ENCODE assay signal across 10 cellular contexts in the genomic region with DNA sequence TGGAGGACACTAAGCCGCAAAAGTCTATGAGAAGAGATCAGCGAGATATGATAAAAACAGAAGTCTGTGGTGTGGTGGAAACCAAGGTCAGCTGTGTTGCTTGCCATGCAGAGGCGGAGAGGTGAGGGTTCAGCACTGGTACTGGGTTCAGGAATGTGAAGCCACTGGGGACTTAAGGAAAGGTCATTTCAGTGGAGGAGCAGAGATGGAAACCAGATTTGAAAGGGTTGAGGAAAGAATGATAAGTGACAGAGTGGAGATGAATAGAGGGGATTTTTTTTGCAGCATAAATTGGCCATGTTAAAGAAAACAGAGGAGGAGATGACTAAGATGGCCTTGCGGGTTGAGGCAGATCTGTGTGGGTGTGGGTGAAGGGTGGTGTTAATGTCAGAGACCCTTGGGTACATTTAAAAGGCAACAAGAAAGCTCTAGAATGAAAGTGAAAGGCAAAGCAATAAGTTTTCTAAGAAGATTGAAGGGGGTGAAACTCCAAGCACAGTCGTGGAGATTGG.
DNase-seq lines count a peak whose midpoint lies in the region; ATAC-seq and TF ChIP-seq lines count a peak whose summit lies in the region.
"Had no signal": no experiment of that assay in that cellular context is flagged by ENCODE, and none has a peak within 500 bp of the region (broad histone marks: within the 10 kb centered on the region; RNA-seq: fewer than 3 reads in every experiment).

No MANE protein-coding gene starts in this region.

- POLR2A ChIA-PET in PC-3 (lab: Charles Lee; ENCODE audit: unreplicated experiment): no interaction called here

- H3K4me3 ChIP-seq in SJCRH30: no peak overlapping the region
- no peak overlapping the region for H3K4me3 ChIP-seq in PC-3 (ENCODE audit: low read length)
- H3K4me3 ChIP-seq in aorta (ENCODE audit: low read length in 2 of 2): no peak overlapping the region
- H3K4me3 ChIP-seq: ovary had no signal

- TF ChIP-seq CTCF in PC-3 (conservative IDR thresholded peaks at IDR 0.05; ENCODE audit: low read depth, low read length): no peak

- WGBS in aorta, 2 donors: 65 to 75% methylated on average over 5 of the region's 5 CpGs

- no peaks in the 10 kb centered on the region for H3K36me3 Mint-ChIP-seq in stimulated activated naive B cell treated with anti-CD40 and anti-IgM and Interleukin-4, amounts not matched to agents 10 μg/mL and 1 μg/mL and 100 μg/mL, for 72 hours

- ATAC-seq in HG02588 (IDR thresholded peaks at IDR 0.05; ENCODE audit: unreplicated experiment) (peak; percentile 74), PC-3 (no peak), aorta (ENCODE audit: low FRiP score) (no peak), GM19467 (IDR thresholded peaks at IDR 0.05; ENCODE audit: unreplicated experiment) (no peak)
- ATAC-seq in stimulated activated naive B cell treated with anti-CD40 and anti-IgM and Interleukin-4, amounts not matched to agents 10 μg/mL and 1 μg/mL and 100 μg/mL, for 72 hours (replicated peaks): peak; percentile 50 to 80

- intact Hi-C loops in PC-3 (cut with micrococcal nuclease): no loop called here
- intact Hi-C loops in aorta (cut with DNase I): loop anchor here in 1 of 2 donors (10.0 kb wide), 1 partner anchor 215 kb away; no protein-coding TSS in a partner anchor

- H3K4me3 Mint-ChIP-seq in stimulated activated naive B cell treated with anti-CD40 and anti-IgM and Interleukin-4, amounts not matched to agents 10 μg/mL and 1 μg/mL and 100 μg/mL, for 72 hours: no peak overlapping the region

- H3K9me3 ChIP-seq in SJCRH30 (replicated peaks) (no peaks in the 10 kb centered on the region), PC-3 (ENCODE audit: low read length) (no peaks in the 10 kb centered on the region), aorta (ENCODE audit: control insufficient read depth, low read length) (no peaks in the 10 kb centered on the region)
- H3K9me3 ChIP-seq: ovary had no signal

- H3K9me3 Mint-ChIP-seq in stimulated activated naive B cell treated with anti-CD40 and anti-IgM and Interleukin-4, amounts not matched to agents 10 μg/mL and 1 μg/mL and 100 μg/mL, for 72 hours: peaks cover 2 to 4% of the 10 kb centered on the region in 2 donors

- no peak overlapping the region for H3K9ac ChIP-seq in PC-3 (ENCODE audit: low read length)

- BruUV-seq in PC-3 (replicated peaks; lab: Mats Ljungman, UMichigan): no TSS peak

- peak overlapping the region; percentile 82 for H3K27ac ChIP-seq in SJCRH30
- no peak overlapping the region for H3K27ac ChIP-seq in PC-3 (ENCODE audit: low read length)
- H3K27ac ChIP-seq in aorta (ENCODE audit: low read depth in 1 of 2, low read length in 2 of 2): no peak overlapping the region
- H3K27ac ChIP-seq: ovary had no signal

- H4K20me1 ChIP-seq in PC-3 (ENCODE audit: low read length): no peaks in the 10 kb centered on the region

- no peaks in the 10 kb centered on the region for H3F3A ChIP-seq in PC-3 (ENCODE audit: low read length, unreplicated experiment)

- H3K27me3 ChIP-seq in SJCRH30 (no peaks in the 10 kb centered on the region), PC-3 (ENCODE audit: low read length) (no peaks in the 10 kb centered on the region), aorta (ENCODE audit: control insufficient read depth in 1 of 2, insufficient read depth in 2 of 2, low read length in 1 of 2) (no peaks in the 10 kb centered on the region)
- H3K27me3 ChIP-seq: ovary had no signal

- H3K79me2 ChIP-seq in PC-3 (ENCODE audit: low read length): no peaks in the 10 kb centered on the region

- DNase-seq in activated T-cell treated with anti-CD3 and anti-CD28 coated beads for 24 hours (ENCODE audit: low read depth) (peak; percentile 10), activated T-cell treated with anti-CD3 and anti-CD28 coated beads for 4 hours (no peak), SJCRH30 (peak in 1 of 2 experiments; percentile 34), PC-3 (no peak), aorta (no peak)
- DNase-seq in stimulated activated naive B cell treated with anti-CD40 and anti-IgM and Interleukin-4, amounts not matched to agents 10 μg/mL and 1 μg/mL and 100 μg/mL, for 72 hours: no peak
- DNase-seq: activated CD4-positive, alpha-beta T cell treated with anti-CD3 and anti-CD28 coated beads, Interleukin-2, amount 50 U/mL, for 1 hour; ovary had no signal

- no peak overlapping the region for H2AFZ ChIP-seq in PC-3 (ENCODE audit: low read length)

- CTCF ChIA-PET in PC-3 (lab: Charles Lee): no interaction called here

- H3K4me2 ChIP-seq in PC-3 (ENCODE audit: low read length): no peak overlapping the region

- H3K27me3 Mint-ChIP-seq in stimulated activated naive B cell treated with anti-CD40 and anti-IgM and Interleukin-4, amounts not matched to agents 10 μg/mL and 1 μg/mL and 100 μg/mL, for 72 hours: peaks cover 0 to 16% of the 10 kb centered on the region in 2 donors

- H3K4me1 ChIP-seq in SJCRH30 (peaks cover 33% of the 10 kb centered on the region), PC-3 (ENCODE audit: insufficient read depth, low read length) (no peaks in the 10 kb centered on the region), aorta (ENCODE audit: control insufficient read depth in 1 of 2, insufficient read depth in 2 of 2, low read length in 2 of 2) (no peaks in the 10 kb centered on the region)

- no peaks in the 10 kb centered on the region for H3K9me2 ChIP-seq in PC-3 (replicated peaks; ENCODE audit: low read length)

- no peaks in the 10 kb centered on the region for H3K36me3 ChIP-seq in SJCRH30
- H3K36me3 ChIP-seq in PC-3 (ENCODE audit: low read depth, low read length): no peaks in the 10 kb centered on the region
- no peaks in the 10 kb centered on the region for H3K36me3 ChIP-seq in aorta (ENCODE audit: control insufficient read depth in 1 of 2, insufficient read depth in 2 of 2, low read length in 1 of 2)
- H3K36me3 ChIP-seq: ovary had no signal

- peaks cover 0 to 4% of the 10 kb centered on the region in 2 donors for H3K4me1 Mint-ChIP-seq in stimulated activated naive B cell treated with anti-CD40 and anti-IgM and Interleukin-4, amounts not matched to agents 10 μg/mL and 1 μg/mL and 100 μg/mL, for 72 hours

- H3K27ac Mint-ChIP-seq in stimulated activated naive B cell treated with anti-CD40 and anti-IgM and Interleukin-4, amounts not matched to agents 10 μg/mL and 1 μg/mL and 100 μg/mL, for 72 hours: no peak overlapping the region

Comparison
In these comparisons a context has a peak if more than half of its experiments do, and no peak if none do; other contexts are left out.
1. ATAC-seq: peak in HG02588 (single experiment) and stimulated activated naive B cell treated with anti-CD40 and anti-IgM and Interleukin-4, amounts not matched to agents 10 μg/mL and 1 μg/mL and 100 μg/mL, for 72 hours (2 of 2); none in PC-3 (single experiment), aorta (single experiment) and GM19467 (single experiment).